In genomic region chr7:103279636-103279962, GRCh38 we compare ENCODE assay signal across 8 cellular contexts. TPM values are rescaled to one million over a fixed set of nuclear protein-coding genes. Genes with fewer than 3 reads are reported as not detected.
DNase-seq lines count a peak whose midpoint lies in the region; ATAC-seq lines count a peak whose summit lies in the region.
"Not testable (repeated sequence)": the region's sequence is repeated elsewhere in the genome, so short reads cannot be mapped to it uniquely, and the experiment has no call there.

No MANE protein-coding gene starts in this region.

- H3K9me3 Mint-ChIP-seq in activated CD8-positive, alpha-beta memory T cell treated with anti-CD3 and anti-CD28 coated beads, Interleukin-2, amount 10 ng/mL, durations not matched to agents 7 days and 5 days (ENCODE audit: low read depth); memory B cell; stimulated activated memory B cell treated with anti-CD40 and anti-IgM and Interleukin-4, amounts not matched to agents 10 μg/mL and 1 μg/mL and 100 μg/mL, for 72 hours: not testable (repeated sequence)

- H3K4me3 ChIP-seq in esophagus (ENCODE audit: low read depth in 1 of 2, low read length in 2 of 2): peak overlapping the region; percentile 48 to 56

- DNase-seq in DMS53 (lab: John Stamatoyannopoulos, UW): peak; percentile 73
- peak; percentile 9 for DNase-seq in NCI-H226
- not testable (repeated sequence) for DNase-seq in activated CD8-positive, alpha-beta memory T cell treated with anti-CD3 and anti-CD28 coated beads, Interleukin-2, amount 10 ng/mL, durations not matched to agents 7 days and 5 days; memory B cell (ENCODE audit: low spot score in 2 of 2)

- H3K27me3 ChIP-seq in esophagus (ENCODE audit: control insufficient read depth in 1 of 2, insufficient read depth in 2 of 2, low read length in 2 of 2): not testable (repeated sequence)

- not testable (repeated sequence) for H3K4me1 ChIP-seq in esophagus (ENCODE audit: control insufficient read depth in 2 of 2, insufficient read depth in 2 of 2, low read length in 1 of 2)

- H3K4me1 Mint-ChIP-seq in activated CD8-positive, alpha-beta memory T cell treated with anti-CD3 and anti-CD28 coated beads, Interleukin-2, amount 10 ng/mL, durations not matched to agents 7 days and 5 days: peaks cover 23% of the 10 kb centered on the region
- H3K4me1 Mint-ChIP-seq in memory B cell: peaks cover 10% of the 10 kb centered on the region
- peaks cover 33% of the 10 kb centered on the region for H3K4me1 Mint-ChIP-seq in stimulated activated memory B cell treated with anti-CD40 and anti-IgM and Interleukin-4, amounts not matched to agents 10 μg/mL and 1 μg/mL and 100 μg/mL, for 72 hours

- not testable (repeated sequence) for H3K36me3 Mint-ChIP-seq in activated CD8-positive, alpha-beta memory T cell treated with anti-CD3 and anti-CD28 coated beads, Interleukin-2, amount 10 ng/mL, durations not matched to agents 7 days and 5 days; memory B cell; stimulated activated memory B cell treated with anti-CD40 and anti-IgM and Interleukin-4, amounts not matched to agents 10 μg/mL and 1 μg/mL and 100 μg/mL, for 72 hours

- H3K9me3 ChIP-seq in esophagus (ENCODE audit: control insufficient read depth in 2 of 2, insufficient read depth in 1 of 2, low read depth in 1 of 2, low read length in 1 of 2): not testable (repeated sequence)

- CTCF ChIA-PET in activated CD8-positive, alpha-beta memory T cell treated with anti-CD3 and anti-CD28 coated beads, Interleukin-2, amount 10 ng/mL, durations not matched to agents 7 days and 5 days (lab: Charles Lee): interaction anchor here (1.4 kb wide), 1 partner anchor 21 kb away, joined by 3 read pairs; no protein-coding TSS in a partner anchor

- H3K27ac ChIP-seq in esophagus (ENCODE audit: low read depth in 2 of 2, low read length in 1 of 2): not testable (repeated sequence)

- peak overlapping the region; percentile 93 for H3K27ac Mint-ChIP-seq in activated CD8-positive, alpha-beta memory T cell treated with anti-CD3 and anti-CD28 coated beads, Interleukin-2, amount 10 ng/mL, durations not matched to agents 7 days and 5 days
- peak overlapping the region; percentile 97 for H3K27ac Mint-ChIP-seq in memory B cell
- H3K27ac Mint-ChIP-seq in stimulated activated memory B cell treated with anti-CD40 and anti-IgM and Interleukin-4, amounts not matched to agents 10 μg/mL and 1 μg/mL and 100 μg/mL, for 72 hours: peak overlapping the region; percentile 87

- peak overlapping the region; percentile 83 for H3K4me3 Mint-ChIP-seq in activated CD8-positive, alpha-beta memory T cell treated with anti-CD3 and anti-CD28 coated beads, Interleukin-2, amount 10 ng/mL, durations not matched to agents 7 days and 5 days
- H3K4me3 Mint-ChIP-seq in memory B cell: peak overlapping the region; percentile 98
- H3K4me3 Mint-ChIP-seq in stimulated activated memory B cell treated with anti-CD40 and anti-IgM and Interleukin-4, amounts not matched to agents 10 μg/mL and 1 μg/mL and 100 μg/mL, for 72 hours: peak overlapping the region; percentile 96

- not testable (repeated sequence) for H3K27me3 Mint-ChIP-seq in activated CD8-positive, alpha-beta memory T cell treated with anti-CD3 and anti-CD28 coated beads, Interleukin-2, amount 10 ng/mL, durations not matched to agents 7 days and 5 days; memory B cell; stimulated activated memory B cell treated with anti-CD40 and anti-IgM and Interleukin-4, amounts not matched to agents 10 μg/mL and 1 μg/mL and 100 μg/mL, for 72 hours

- H3K36me3 ChIP-seq in esophagus (ENCODE audit: control insufficient read depth in 2 of 2, insufficient read depth in 2 of 2, low read length in 1 of 2): not testable (repeated sequence)

- ATAC-seq in GM21526 (IDR thresholded peaks at IDR 0.05; ENCODE audit: low FRiP score, unreplicated experiment): peak; percentile 10
- ATAC-seq in HG03354 (IDR thresholded peaks at IDR 0.05; ENCODE audit: poor library complexity, severe bottlenecking, unreplicated experiment): peak; percentile 51
- ATAC-seq in activated CD8-positive, alpha-beta memory T cell treated with anti-CD3 and anti-CD28 coated beads, Interleukin-2, amount 10 ng/mL, durations not matched to agents 7 days and 5 days: peak; percentile 35
- peak; percentile 12 for ATAC-seq in memory B cell (ENCODE audit: low read depth)
- peak; percentile 5 for ATAC-seq in stimulated activated memory B cell treated with anti-CD40 and anti-IgM and Interleukin-4, amounts not matched to agents 10 μg/mL and 1 μg/mL and 100 μg/mL, for 72 hours

- WGBS in esophagus, 2 donors: 0 to 1% methylated on average over 12 of the region's 12 CpGs

RNA-seq across cellular contexts. Expression of gene PMPCB, which starts 17.6 kb away (rescaled TPM):
- total RNA-seq in activated CD8-positive, alpha-beta memory T cell treated with anti-CD3 and anti-CD28 coated beads, Interleukin-2, amount 10 ng/mL, durations not matched to agents 7 days and 5 days: 10 to 100 TPM; 58.1 to 69.0 TPM
- 10 to 100 TPM; 32.9 to 47.4 TPM for polyA plus RNA-seq in esophagus
